In the genomic region with DNA sequence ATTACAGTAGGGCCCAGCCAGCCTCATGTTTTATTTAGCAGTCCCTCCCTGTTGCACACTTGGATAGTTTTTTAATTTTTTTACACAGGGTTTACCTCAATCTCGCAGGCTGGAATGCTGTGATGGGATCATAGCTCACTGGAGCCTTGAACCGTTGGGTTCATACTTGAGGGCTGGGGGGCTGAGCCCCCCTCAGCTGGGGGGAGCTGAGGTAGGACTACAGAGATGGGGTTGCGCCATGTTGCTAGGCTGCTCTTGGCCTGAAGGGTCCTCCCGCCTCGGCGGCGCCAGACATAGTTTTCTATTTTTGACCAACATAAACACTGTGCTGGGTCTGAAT, we compare ENCODE assay signal across 8 cellular contexts.
DNase-seq lines count a peak whose midpoint lies in the region; ATAC-seq and TF ChIP-seq lines count a peak whose summit lies in the region.
"Not testable (repeated sequence)": the region's sequence is repeated elsewhere in the genome, so short reads cannot be mapped to it uniquely, and the experiment has no call there.

No MANE protein-coding gene starts in this region.

- H3K27me3 ChIP-seq in liver (ENCODE audit: control insufficient read depth in 4 of 4, insufficient read depth in 4 of 4, low read length in 3 of 4) = not testable (repeated sequence)

- H3K4me3 ChIP-seq in AG09309 (ENCODE audit: control insufficient read depth, low read depth, low read length) (peak overlapping the region; percentile 77), LNCaP clone FGC (ENCODE audit: low read depth, low read length) (peak overlapping the region; percentile 77), epithelial cell of proximal tubule (ENCODE audit: low read depth, low read length) (peak overlapping the region; percentile 73), liver (ENCODE audit: low read depth in 1 of 3, low read length in 3 of 3) (peak overlapping the region; percentile 35 to 67 (median 38)), skeletal muscle cell (ENCODE audit: low read depth, low read length) (peak overlapping the region; percentile 61)

- H3K9me3 Mint-ChIP-seq in activated T-helper 2 cell treated with anti-CD3 and anti-CD28 coated beads, Interferon-gamma antibody, Interleukin-2, Interleukin-4, amounts not matched to agents 10 μg/mL and 5 μg/mL and 100 μg/mL, durations not matched to agents 14 hours and 24 hours and 36 hours = not testable (repeated sequence)

- not testable (repeated sequence) for H3K36me3 ChIP-seq in liver (ENCODE audit: control insufficient read depth in 4 of 4, insufficient read depth in 3 of 4, low read depth in 1 of 4, low read length in 3 of 4)

- not testable (repeated sequence) for H3K4me1 Mint-ChIP-seq in activated T-helper 2 cell treated with anti-CD3 and anti-CD28 coated beads, Interferon-gamma antibody, Interleukin-2, Interleukin-4, amounts not matched to agents 10 μg/mL and 5 μg/mL and 100 μg/mL, durations not matched to agents 14 hours and 24 hours and 36 hours (ENCODE audit: low read depth)

- H3K9me3 ChIP-seq in liver (ENCODE audit: control insufficient read depth in 4 of 4, low read length in 3 of 4) = not testable (repeated sequence)

- TF ChIP-seq CTCF in AG09309 (IDR thresholded peaks at IDR 0.05; ENCODE audit: control insufficient read depth, insufficient read depth, low read depth, low read length, missing control alignments); LNCaP clone FGC (IDR thresholded peaks at IDR 0.05; ENCODE audit: control insufficient read depth, extremely low read depth, insufficient read depth); epithelial cell of proximal tubule (conservative IDR thresholded peaks at IDR 0.05; ENCODE audit: low read depth, low read length); liver (IDR thresholded peaks at IDR 0.05; ENCODE audit: low read depth, low read length, missing input control): not testable (repeated sequence)

- H3K27me3 Mint-ChIP-seq in activated T-helper 2 cell treated with anti-CD3 and anti-CD28 coated beads, Interferon-gamma antibody, Interleukin-2, Interleukin-4, amounts not matched to agents 10 μg/mL and 5 μg/mL and 100 μg/mL, durations not matched to agents 14 hours and 24 hours and 36 hours (ENCODE audit: low read depth) = not testable (repeated sequence)

- not testable (repeated sequence) for H3K4me1 ChIP-seq in liver (ENCODE audit: control insufficient read depth in 4 of 4, insufficient read depth in 4 of 4, low read length in 3 of 4)

- not testable (repeated sequence) for H3K36me3 Mint-ChIP-seq in activated T-helper 2 cell treated with anti-CD3 and anti-CD28 coated beads, Interferon-gamma antibody, Interleukin-2, Interleukin-4, amounts not matched to agents 10 μg/mL and 5 μg/mL and 100 μg/mL, durations not matched to agents 14 hours and 24 hours and 36 hours (ENCODE audit: low read depth)

- H3K4me3 Mint-ChIP-seq in activated T-helper 2 cell treated with anti-CD3 and anti-CD28 coated beads, Interferon-gamma antibody, Interleukin-2, Interleukin-4, amounts not matched to agents 10 μg/mL and 5 μg/mL and 100 μg/mL, durations not matched to agents 14 hours and 24 hours and 36 hours (ENCODE audit: low read depth) = peak overlapping the region; percentile 87

- peak overlapping the region; percentile 97 for H3K27ac Mint-ChIP-seq in activated T-helper 2 cell treated with anti-CD3 and anti-CD28 coated beads, Interferon-gamma antibody, Interleukin-2, Interleukin-4, amounts not matched to agents 10 μg/mL and 5 μg/mL and 100 μg/mL, durations not matched to agents 14 hours and 24 hours and 36 hours

- ATAC-seq in GM18909 (IDR thresholded peaks at IDR 0.05; ENCODE audit: poor library complexity, unreplicated experiment) = peak; percentile 14
- peak; percentile 18 for ATAC-seq in HG02759 (IDR thresholded peaks at IDR 0.05; ENCODE audit: unreplicated experiment)

- H3K9ac ChIP-seq in liver (ENCODE audit: low read depth in 1 of 2, low read length in 2 of 2) = peak overlapping the region; percentile 82 to 83

- TF ChIP-seq RAD21 in liver (IDR thresholded peaks at IDR 0.05) = not testable (repeated sequence)

- intact Hi-C loops in activated T-helper 2 cell treated with anti-CD3 and anti-CD28 coated beads, Interferon-gamma antibody, Interleukin-2, Interleukin-4, amounts not matched to agents 10 μg/mL and 5 μg/mL and 100 μg/mL, durations not matched to agents 14 hours and 24 hours and 36 hours (cut with micrococcal nuclease) = loop anchor here (1.0 to 5.0 kb wide), 3 partner anchors 153 to 242 kb away; a partner anchor contains a TSS

- not testable (repeated sequence) for DNase-seq in AG09309 (ENCODE audit: low read depth); LNCaP clone FGC (ENCODE audit: low read depth); activated T-helper 2 cell treated with anti-CD3 and anti-CD28 coated beads, Interferon-gamma antibody, Interleukin-2, Interleukin-4, amounts not matched to agents 10 μg/mL and 5 μg/mL and 100 μg/mL, durations not matched to agents 14 hours and 24 hours and 36 hours (ENCODE audit: low spot score); epithelial cell of proximal tubule (ENCODE audit: low read depth); skeletal muscle cell (ENCODE audit: low read depth)

- WGBS in liver = 3% methylated on average over 7 of the region's 7 CpGs

- peak overlapping the region; percentile 80 to 91 for H3K27ac ChIP-seq in liver (ENCODE audit: low read depth in 1 of 2, low read length in 2 of 2)
